In the genomic region with DNA sequence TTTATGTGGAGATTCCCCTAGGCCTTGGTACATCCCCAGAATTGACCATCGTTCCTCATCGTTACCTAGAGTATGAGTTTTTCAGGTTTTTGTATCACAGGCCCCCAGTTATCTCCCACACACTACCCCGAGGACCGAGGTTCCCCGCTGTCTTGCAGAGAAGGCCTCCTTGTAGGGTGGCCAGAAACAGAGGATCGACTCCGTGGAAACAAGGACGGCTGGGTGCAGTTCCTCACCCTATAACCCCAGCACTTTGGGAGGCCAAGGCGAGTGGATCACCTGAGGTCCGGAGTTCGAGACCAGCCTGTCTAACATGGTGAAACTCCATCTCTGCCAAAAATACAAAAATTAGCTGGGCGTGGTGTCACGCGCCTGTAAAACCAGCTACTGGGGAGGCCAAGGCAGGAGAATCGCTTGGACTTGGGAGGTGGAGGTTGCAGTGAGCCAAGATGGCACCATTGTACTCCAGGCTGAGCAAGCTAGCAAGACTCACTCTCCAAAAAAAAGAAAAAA, we compare ENCODE assay signal across 8 cellular contexts. TPM values are rescaled to one million over a fixed set of nuclear protein-coding genes. Genes with fewer than 3 reads are reported as not detected.
DNase-seq lines count a peak whose midpoint lies in the region; ATAC-seq, FAIRE-seq and TF ChIP-seq lines count a peak whose summit lies in the region.

No MANE protein-coding gene starts in this region.

- peak overlapping the region; percentile 93 for H3K4me2 ChIP-seq in keratinocyte (ENCODE audit: control insufficient read depth, extremely low read depth, insufficient read depth, low read depth, low read length)

- H3K27me3 ChIP-seq in HUES6 (ENCODE audit: control insufficient read depth, insufficient read depth, low read length) (no peaks in the 10 kb centered on the region), keratinocyte (ENCODE audit: control insufficient read depth, extremely low read depth, insufficient read depth, low read length) (no peaks in the 10 kb centered on the region), stomach smooth muscle (ENCODE audit: control insufficient read depth in 1 of 2, insufficient read depth in 2 of 2, low read length in 2 of 2) (no peaks in the 10 kb centered on the region)

- H3K4me1 ChIP-seq in HUES6 (ENCODE audit: control insufficient read depth, insufficient read depth, low read length) (peaks cover 16% of the 10 kb centered on the region; the same call in 1 of the 2 replicates), keratinocyte (ENCODE audit: control insufficient read depth, extremely low read depth, insufficient read depth, low read length) (peaks cover 37% of the 10 kb centered on the region), stomach smooth muscle (ENCODE audit: control insufficient read depth, insufficient read depth, low read length) (peaks cover 17% of the 10 kb centered on the region)

- ATAC-seq in HG03469 (IDR thresholded peaks at IDR 0.05; ENCODE audit: unreplicated experiment) (no peak), GM18870 (IDR thresholded peaks at IDR 0.05; ENCODE audit: unreplicated experiment) (no peak)

- H3K4me3 ChIP-seq in HUES6 (ENCODE audit: low read depth, low read length) (peak overlapping the region; percentile 62), keratinocyte (ENCODE audit: control insufficient read depth in 2 of 3, extremely low read depth in 1 of 3, insufficient read depth in 2 of 3, low read depth in 1 of 3, low read length in 3 of 3) (peak overlapping the region; percentile 62 to 87 (median 69)), stomach smooth muscle (ENCODE audit: low read length in 2 of 2) (peak overlapping the region; percentile 80 to 89)

- H3K9ac ChIP-seq in HUES6 (ENCODE audit: low read length): peak overlapping the region; percentile 84
- H3K9ac ChIP-seq in keratinocyte (ENCODE audit: control insufficient read depth, extremely low read depth, insufficient read depth, low read length): peak overlapping the region; percentile 87
- peak overlapping the region; percentile 75 to 78 for H3K9ac ChIP-seq in stomach smooth muscle (ENCODE audit: low read length in 2 of 2)

- no peaks in the 10 kb centered on the region for H3K9me3 Mint-ChIP-seq in activated naive CD8-positive, alpha-beta T cell treated with anti-CD3 and anti-CD28 coated beads for 36 hours

- peak overlapping the region; percentile 85 for H3K4me3 Mint-ChIP-seq in activated naive CD8-positive, alpha-beta T cell treated with anti-CD3 and anti-CD28 coated beads for 36 hours

- no peak for TF ChIP-seq CTCF in keratinocyte (optimal IDR thresholded peaks at IDR 0.05 in 1 of 3, IDR thresholded peaks at IDR 0.05 in 1 of 3, conservative IDR thresholded peaks at IDR 0.05 in 1 of 3; ENCODE audit: extremely low read depth in 1 of 3, insufficient read depth in 2 of 3, low read length in 3 of 3)

- H3K27me3 Mint-ChIP-seq in activated naive CD8-positive, alpha-beta T cell treated with anti-CD3 and anti-CD28 coated beads for 36 hours: no peaks in the 10 kb centered on the region

- H3K36me3 ChIP-seq in HUES6 (ENCODE audit: control insufficient read depth, insufficient read depth, low read length): peaks cover 18% of the 10 kb centered on the region; the same call in 1 of the 2 replicates
- peaks cover 0 to 3% of the 10 kb centered on the region in 2 experiments for H3K36me3 ChIP-seq in keratinocyte (ENCODE audit: control insufficient read depth in 2 of 2, extremely low read depth in 1 of 2, insufficient read depth in 2 of 2, low read length in 2 of 2)
- H3K36me3 ChIP-seq in stomach smooth muscle (ENCODE audit: control insufficient read depth in 2 of 2, insufficient read depth in 2 of 2, low read length in 2 of 2): no peaks in the 10 kb centered on the region

- peaks cover 5% of the 10 kb centered on the region for H4K20me1 ChIP-seq in keratinocyte (ENCODE audit: control insufficient read depth, extremely low read depth, insufficient read depth, low read length)

- dilution Hi-C loops in keratinocyte (cut with MboI; ENCODE audit: extremely low pct_ligation_motif_present, low sequenced_read_pairs): no loop called here

- peak overlapping the region; percentile 79 for H3K27ac Mint-ChIP-seq in activated naive CD8-positive, alpha-beta T cell treated with anti-CD3 and anti-CD28 coated beads for 36 hours

- H3K27ac ChIP-seq in HUES6 (ENCODE audit: low read depth, low read length) (peak overlapping the region; percentile 18; the same call in 1 of the 2 replicates), keratinocyte (ENCODE audit: control insufficient read depth, insufficient read depth, low read length) (peak overlapping the region; percentile 75), stomach smooth muscle (ENCODE audit: low read length) (peak overlapping the region; percentile 18)

- H3K4me1 Mint-ChIP-seq in activated naive CD8-positive, alpha-beta T cell treated with anti-CD3 and anti-CD28 coated beads for 36 hours: peaks cover 43% of the 10 kb centered on the region

- H3K9me1 ChIP-seq in keratinocyte (ENCODE audit: control insufficient read depth, extremely low read depth, insufficient read depth, low read length): no peaks in the 10 kb centered on the region

- H2AFZ ChIP-seq in keratinocyte (ENCODE audit: control insufficient read depth, low read length): peak overlapping the region; percentile 42

- no peak for FAIRE-seq in keratinocyte (lab: Jason Lieb, UNC)

- peaks cover 43% of the 10 kb centered on the region for H3K79me2 ChIP-seq in keratinocyte (ENCODE audit: control insufficient read depth, insufficient read depth, low read length)

- no peak for DNase-seq in activated naive CD8-positive, alpha-beta T cell treated with anti-CD3 and anti-CD28 coated beads for 36 hours
- DNase-seq in keratinocyte (ENCODE audit: low read depth, low spot score): no peak
- no peak for DNase-seq in COLO829 (ENCODE audit: low spot score)
- DNase-seq in NCI-H1694 treated with DMSO at 0.1 percent for 48 hours (lab: John Stamatoyannopoulos, UW): no peak

- peaks cover 12% of the 10 kb centered on the region for H3K36me3 Mint-ChIP-seq in activated naive CD8-positive, alpha-beta T cell treated with anti-CD3 and anti-CD28 coated beads for 36 hours

- H3K9me3 ChIP-seq in HUES6 (ENCODE audit: control insufficient read depth, insufficient read depth, low read depth, low read length) (no peaks in the 10 kb centered on the region), keratinocyte (ENCODE audit: control insufficient read depth, low read depth, low read length) (no peaks in the 10 kb centered on the region), stomach smooth muscle (ENCODE audit: control insufficient read depth in 2 of 2, low read length in 2 of 2) (no peaks in the 10 kb centered on the region)

RNA-seq across cellular contexts. Expression of a gene that starts 0.7 kb away (rescaled TPM):
- 1 to 10 TPM; 5.7 to 5.9 TPM for total RNA-seq in activated naive CD8-positive, alpha-beta T cell treated with anti-CD3 and anti-CD28 coated beads for 36 hours
- polyA plus RNA-seq in keratinocyte: 0.55 to 0.93 TPM (median 0.85 TPM) in 3 replicates
- polyA plus RNA-seq in keratinocyte (2011; ENCODE audit: low read depth): 0.69 TPM
- polyA plus RNA-seq in keratinocyte (2011; cell fraction: cytosol; rRNA removed): 0.15 and 1.7 TPM in 2 replicates
- 1.2 and 2.4 TPM in 2 replicates for polyA plus RNA-seq in keratinocyte (2011; cell fraction: nucleus; rRNA removed)
- polyA plus RNA-seq in keratinocyte (2012; ENCODE audit: low replicate concordance): 1.9 and 3.4 TPM in 2 replicates
- polyA minus RNA-seq in keratinocyte: 0.20 to 0.36 TPM in 2 of 3 replicates, not detected in the other
- polyA minus RNA-seq in keratinocyte (2011; cell fraction: cytosol; rRNA and poly(A)+ RNA removed): 2.1 TPM
- 2.1 and 2.6 TPM in 2 replicates for polyA minus RNA-seq in keratinocyte (2011; cell fraction: nucleus; rRNA and poly(A)+ RNA removed)

RNA-seq across cellular contexts. Expression of a gene that starts 0.7 kb away (rescaled TPM):
- total RNA-seq in activated naive CD8-positive, alpha-beta T cell treated with anti-CD3 and anti-CD28 coated beads for 36 hours: 10 to 100 TPM; 31.0 to 35.0 TPM
- 4.8 to 30.3 TPM (median 7.0 TPM) in 3 replicates for polyA plus RNA-seq in keratinocyte
- polyA plus RNA-seq in keratinocyte (2011; ENCODE audit: low read depth): 10.6 TPM
- 7.3 and 17.8 TPM in 2 replicates for polyA plus RNA-seq in keratinocyte (2011; cell fraction: cytosol; rRNA removed)
- polyA plus RNA-seq in keratinocyte (2011; cell fraction: nucleus; rRNA removed): 33.4 and 43.4 TPM in 2 replicates
- 27.2 and 45.1 TPM in 2 replicates for polyA plus RNA-seq in keratinocyte (2012; ENCODE audit: low replicate concordance)
- 8.2 to 40.3 TPM (median 10.1 TPM) in 3 replicates for polyA minus RNA-seq in keratinocyte
- polyA minus RNA-seq in keratinocyte (2011; cell fraction: cytosol; rRNA and poly(A)+ RNA removed): 62.7 TPM
- 38.2 and 42.0 TPM in 2 replicates for polyA minus RNA-seq in keratinocyte (2011; cell fraction: nucleus; rRNA and poly(A)+ RNA removed)

RNA-seq across cellular contexts. Expression of a gene that starts 20.6 kb away (rescaled TPM):
- total RNA-seq in activated naive CD8-positive, alpha-beta T cell treated with anti-CD3 and anti-CD28 coated beads for 36 hours: 100 to 1,000 TPM in 1 of 2 experiments, 10 to 100 TPM in 1; 98.7 to 106 TPM
- 27.2 to 67.3 TPM (median 31.0 TPM) in 3 replicates for polyA plus RNA-seq in keratinocyte
- polyA plus RNA-seq in keratinocyte (2011; ENCODE audit: low read depth): 9.2 TPM
- 20.8 and 62.5 TPM in 2 replicates for polyA plus RNA-seq in keratinocyte (2011; cell fraction: cytosol; rRNA removed)
- polyA plus RNA-seq in keratinocyte (2011; cell fraction: nucleus; rRNA removed): 29.9 and 47.5 TPM in 2 replicates
- 20.6 and 43.3 TPM in 2 replicates for polyA plus RNA-seq in keratinocyte (2012; ENCODE audit: low replicate concordance)
- 13.2 to 23.4 TPM (median 20.6 TPM) in 3 replicates for polyA minus RNA-seq in keratinocyte
- polyA minus RNA-seq in keratinocyte (2011; cell fraction: cytosol; rRNA and poly(A)+ RNA removed): 122 TPM
- 13.3 and 22.2 TPM in 2 replicates for polyA minus RNA-seq in keratinocyte (2011; cell fraction: nucleus; rRNA and poly(A)+ RNA removed)

RNA-seq across cellular contexts. Expression of a gene that starts 35.1 kb away (rescaled TPM):
- total RNA-seq in activated naive CD8-positive, alpha-beta T cell treated with anti-CD3 and anti-CD28 coated beads for 36 hours: 10 to 100 TPM; 50.7 to 51.1 TPM
- polyA plus RNA-seq in keratinocyte: 32.5 to 72.4 TPM (median 34.9 TPM) in 3 replicates
- polyA plus RNA-seq in keratinocyte (2011; ENCODE audit: low read depth): 14.4 TPM
- 22.1 and 49.3 TPM in 2 replicates for polyA plus RNA-seq in keratinocyte (2011; cell fraction: cytosol; rRNA removed)
- polyA plus RNA-seq in keratinocyte (2011; cell fraction: nucleus; rRNA removed): 90.4 and 133 TPM in 2 replicates
- polyA plus RNA-seq in keratinocyte (2012; ENCODE audit: low replicate concordance): 25.9 and 54.3 TPM in 2 replicates
- 35.5 to 112 TPM (median 44.5 TPM) in 3 replicates for polyA minus RNA-seq in keratinocyte
- polyA minus RNA-seq in keratinocyte (2011; cell fraction: cytosol; rRNA and poly(A)+ RNA removed): 56.2 TPM
- polyA minus RNA-seq in keratinocyte (2011; cell fraction: nucleus; rRNA and poly(A)+ RNA removed): 27.7 and 34.6 TPM in 2 replicates

RNA-seq across cellular contexts. Expression of a gene that starts 42.5 kb away (rescaled TPM):
- total RNA-seq in activated naive CD8-positive, alpha-beta T cell treated with anti-CD3 and anti-CD28 coated beads for 36 hours: 10 to 100 TPM; 37.9 to 39.0 TPM
- 4.9 to 14.7 TPM (median 6.0 TPM) in 3 replicates for polyA plus RNA-seq in keratinocyte
- polyA plus RNA-seq in keratinocyte (2011; ENCODE audit: low read depth): 2.6 TPM
- 4.7 and 19.3 TPM in 2 replicates for polyA plus RNA-seq in keratinocyte (2011; cell fraction: cytosol; rRNA removed)
- polyA plus RNA-seq in keratinocyte (2011; cell fraction: nucleus; rRNA removed): 7.7 and 17.7 TPM in 2 replicates
- 13.9 and 30.6 TPM in 2 replicates for polyA plus RNA-seq in keratinocyte (2012; ENCODE audit: low replicate concordance)
- 1.9 to 11.4 TPM (median 2.2 TPM) in 3 replicates for polyA minus RNA-seq in keratinocyte
- polyA minus RNA-seq in keratinocyte (2011; cell fraction: cytosol; rRNA and poly(A)+ RNA removed): 48.5 TPM
- polyA minus RNA-seq in keratinocyte (2011; cell fraction: nucleus; rRNA and poly(A)+ RNA removed): 8.2 and 11.3 TPM in 2 replicates

Comparison
In these comparisons a context has a peak if more than half of its experiments do, and no peak if none do; other contexts are left out.
1. H3K27ac ChIP-seq: peak in every context shown above with its lines; median percentile 75 in keratinocyte; 18 in HUES6; 18 in stomach smooth muscle.